In the genomic region with DNA sequence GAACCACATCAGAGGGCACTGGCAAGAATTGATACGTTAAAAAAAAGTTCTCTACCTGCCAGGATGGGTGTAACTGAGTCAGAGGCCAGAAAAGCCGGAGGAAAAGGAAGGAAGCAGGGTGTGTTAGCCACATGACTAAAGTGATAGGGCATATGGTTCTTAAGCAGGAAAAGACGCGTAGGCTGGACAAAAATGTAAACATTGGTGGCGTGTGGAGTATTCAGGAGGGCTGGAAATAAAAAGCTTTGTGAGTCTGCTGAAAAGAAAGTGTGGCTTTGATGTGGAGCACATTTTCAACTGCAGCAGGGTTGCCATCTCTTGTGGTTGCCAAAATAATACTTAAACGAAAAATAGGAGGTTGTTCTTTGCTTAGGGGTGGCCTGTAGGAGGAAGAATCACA, we compare ENCODE assay signal across 12 cellular contexts.
A peak's percentile ranks its signal among the peaks of the same experiment; 100 is the strongest.
DNase-seq lines count a peak whose midpoint lies in the region; ATAC-seq lines count a peak whose summit lies in the region.
"Had no signal": no experiment of that assay in that cellular context is flagged by ENCODE, and none has a peak within 500 bp of the region (broad histone marks: within the 10 kb centered on the region; RNA-seq: fewer than 3 reads in every experiment).

No MANE protein-coding gene starts in this region.

- H3K4me1 Mint-ChIP-seq in activated CD4-positive, alpha-beta T cell treated with anti-CD3 and anti-CD28 coated beads for 36 hours, result peaks cover 46% of the 10 kb centered on the region
- peaks cover 31% of the 10 kb centered on the region for H3K4me1 Mint-ChIP-seq in T-helper 1 cell treated with Interleukin-12 subunit alpha and Interleukin-12 subunit beta and Interleukin-4 antibody, amounts not matched to agents 30 μg/mL and 1 μg/mL, for 36 hours (ENCODE audit: low read depth)

- POLR2A ChIA-PET in activated CD4-positive, alpha-beta T cell treated with anti-CD3 and anti-CD28 coated beads for 36 hours (lab: Charles Lee), result no interaction called here

- H3K4me3 Mint-ChIP-seq in activated CD4-positive, alpha-beta T cell treated with anti-CD3 and anti-CD28 coated beads for 36 hours, result peak overlapping the region; percentile 3
- peak overlapping the region; percentile 39 for H3K4me3 Mint-ChIP-seq in T-helper 1 cell treated with Interleukin-12 subunit alpha and Interleukin-12 subunit beta and Interleukin-4 antibody, amounts not matched to agents 30 μg/mL and 1 μg/mL, for 36 hours

- DNase-seq in activated CD4-positive, alpha-beta T cell treated with anti-CD3 and anti-CD28 coated beads for 36 hours, result peak; percentile 47
- no peak for DNase-seq in activated CD4-positive, alpha-beta T cell treated with anti-CD3 and anti-CD28 coated beads for 1 hour
- DNase-seq in central memory CD4-positive, alpha-beta T cell, result peak; percentile 77
- peak in 2 of 3 donors; percentile 15 to 18 for DNase-seq in stimulated activated CD4-positive, alpha-beta T cell treated with anti-CD3 and anti-CD28 coated beads, Interleukin-12 subunit alpha, Interleukin-12 subunit beta, amount 100 ng/mL, for 48 hours (ENCODE audit: low read depth in 2 of 3, low spot score in 1 of 3)
- DNase-seq in midbrain (lab: John Stamatoyannopoulos, UW), result no peak
- DNase-seq: NCI-H526, sigmoid colon had no signal

- H3K27me3 Mint-ChIP-seq in activated CD4-positive, alpha-beta T cell treated with anti-CD3 and anti-CD28 coated beads for 36 hours, result no peaks in the 10 kb centered on the region
- H3K27me3 Mint-ChIP-seq in T-helper 1 cell treated with Interleukin-12 subunit alpha and Interleukin-12 subunit beta and Interleukin-4 antibody, amounts not matched to agents 30 μg/mL and 1 μg/mL, for 36 hours (ENCODE audit: low read depth), result peaks cover 5% of the 10 kb centered on the region

- H3K36me3 Mint-ChIP-seq in activated CD4-positive, alpha-beta T cell treated with anti-CD3 and anti-CD28 coated beads for 36 hours (ENCODE audit: low read depth), result peaks cover 3% of the 10 kb centered on the region
- H3K36me3 Mint-ChIP-seq in T-helper 1 cell treated with Interleukin-12 subunit alpha and Interleukin-12 subunit beta and Interleukin-4 antibody, amounts not matched to agents 30 μg/mL and 1 μg/mL, for 36 hours (ENCODE audit: low read depth), result peaks cover 8% of the 10 kb centered on the region

- peak; percentile 79 for ATAC-seq in activated CD4-positive, alpha-beta T cell treated with anti-CD3 and anti-CD28 coated beads for 36 hours
- no peak for ATAC-seq in HG02870 (IDR thresholded peaks at IDR 0.05; ENCODE audit: unreplicated experiment)
- no peak for ATAC-seq in HG02938 (IDR thresholded peaks at IDR 0.05; ENCODE audit: unreplicated experiment)
- ATAC-seq: A549, GM12878 had no signal

- CTCF ChIA-PET in activated CD4-positive, alpha-beta T cell treated with anti-CD3 and anti-CD28 coated beads for 36 hours (lab: Charles Lee), result no interaction called here

- H3K9me3 Mint-ChIP-seq in activated CD4-positive, alpha-beta T cell treated with anti-CD3 and anti-CD28 coated beads for 36 hours (ENCODE audit: low read depth), result no peaks in the 10 kb centered on the region
- H3K9me3 Mint-ChIP-seq in T-helper 1 cell treated with Interleukin-12 subunit alpha and Interleukin-12 subunit beta and Interleukin-4 antibody, amounts not matched to agents 30 μg/mL and 1 μg/mL, for 36 hours, result peaks cover 4% of the 10 kb centered on the region

- H3K27ac Mint-ChIP-seq in activated CD4-positive, alpha-beta T cell treated with anti-CD3 and anti-CD28 coated beads for 36 hours, result peak overlapping the region; percentile 77
- peak overlapping the region; percentile 83 for H3K27ac Mint-ChIP-seq in T-helper 1 cell treated with Interleukin-12 subunit alpha and Interleukin-12 subunit beta and Interleukin-4 antibody, amounts not matched to agents 30 μg/mL and 1 μg/mL, for 36 hours

- intact Hi-C loops in activated CD4-positive, alpha-beta T cell treated with anti-CD3 and anti-CD28 coated beads for 36 hours (cut with DNase I, micrococcal nuclease), result loop anchor here in 1 of 2 experiments (5.0 kb wide), 1 partner anchor 33 kb away; no protein-coding TSS in a partner anchor

Comparison
In these comparisons a context has a peak if more than half of its experiments do, and no peak if none do; other contexts are left out.
1. DNase-seq: peak in activated CD4-positive, alpha-beta T cell treated with anti-CD3 and anti-CD28 coated beads for 36 hours (single experiment), central memory CD4-positive, alpha-beta T cell (single experiment) and stimulated activated CD4-positive, alpha-beta T cell treated with anti-CD3 and anti-CD28 coated beads, Interleukin-12 subunit alpha, Interleukin-12 subunit beta, amount 100 ng/mL, for 48 hours (2 of 3); none in activated CD4-positive, alpha-beta T cell treated with anti-CD3 and anti-CD28 coated beads for 1 hour (single experiment) and midbrain (single experiment).